In the genomic region with DNA sequence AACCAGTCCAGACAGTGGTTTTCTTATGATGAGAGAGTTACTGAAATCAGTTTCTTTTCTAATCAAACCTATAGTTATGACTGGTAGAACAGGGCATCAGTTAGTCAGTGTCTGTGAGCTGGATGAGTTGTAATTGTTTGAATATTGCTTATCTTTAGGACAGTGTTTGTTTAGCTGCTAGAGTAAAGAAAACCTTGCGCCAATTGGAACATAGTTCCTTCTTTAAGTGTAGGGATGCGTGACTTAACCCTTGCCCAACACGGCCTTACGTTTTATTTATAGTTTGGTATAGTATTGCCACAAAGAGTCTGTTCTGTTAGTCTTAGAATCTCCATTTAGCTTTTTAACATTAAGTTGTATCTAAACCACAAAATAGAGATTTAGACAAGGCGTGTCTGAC, we compare ENCODE assay signal across 28 cellular contexts.
DNase-seq lines count a peak whose midpoint lies in the region; ATAC-seq and TF ChIP-seq lines count a peak whose summit lies in the region.
"Had no signal": no experiment of that assay in that cellular context is flagged by ENCODE, and none has a peak within 500 bp of the region (broad histone marks: within the 10 kb centered on the region; RNA-seq: fewer than 3 reads in every experiment).

No MANE protein-coding gene starts in this region.

- in situ Hi-C loops in Panc1 (cut with HindIII; ENCODE audit: low pct_unique_long_range_greater_than_20kb, low sequenced_read_pairs): no loop called here

- no peaks in the 10 kb centered on the region for H3K27me3 ChIP-seq in Panc1 (ENCODE audit: control insufficient read depth, insufficient read depth, low read length)
- H3K27me3 ChIP-seq in hepatocyte: no peaks in the 10 kb centered on the region
- H3K27me3 ChIP-seq: ascending aorta, ovary had no signal

- H3K4me2 ChIP-seq in hepatocyte: peak overlapping the region; percentile 28

- H3K27ac ChIP-seq in Panc1 (ENCODE audit: low read length): no peak overlapping the region
- H3K27ac ChIP-seq in hepatocyte: no peak overlapping the region
- H3K27ac ChIP-seq: ascending aorta, C4-2B, left ventricle myocardium inferior, ovary had no signal

- H3K4me1 ChIP-seq in Panc1 (ENCODE audit: control insufficient read depth, insufficient read depth, low read length): peaks cover 2% of the 10 kb centered on the region; the same call in 1 of the 2 replicates
- no peaks in the 10 kb centered on the region for H3K4me1 ChIP-seq in hepatocyte (ENCODE audit: insufficient read depth)
- H3K4me1 ChIP-seq: ascending aorta, left ventricle myocardium inferior had no signal

- BruUV-seq in Panc1 (replicated peaks; lab: Mats Ljungman, UMichigan): no TSS peak

- H3K79me2 ChIP-seq in hepatocyte: no peaks in the 10 kb centered on the region

- DNase-seq in HT-29 (ENCODE audit: low spot score): peak; percentile 40
- DNase-seq in NCI-H146 treated with DMSO at 0.1 percent for 48 hours (lab: John Stamatoyannopoulos, UW; ENCODE audit: unreplicated experiment): peak; percentile 2
- DNase-seq in Panc1 (ENCODE audit: low read depth, low spot score): no peak
- peak; percentile 24 for DNase-seq in hepatocyte (ENCODE audit: low spot score)
- DNase-seq: activated CD4-positive, alpha-beta T cell treated with anti-CD3 and anti-CD28 coated beads, Interleukin-2, amount 50 U/mL, for 4 hours; activated CD4-positive, CD25-positive, alpha-beta regulatory T cell; activated CD8-positive, alpha-beta memory T cell treated with anti-CD3 and anti-CD28 coated beads, Interleukin-2, amount 10 ng/mL, durations not matched to agents 7 days and 5 days; activated gamma-delta T cell treated with Interleukin-2 at 50 U/mL for 16 hours; activated T-cell treated with anti-CD3 and anti-CD28 coated beads, Interleukin-2, amount 50 U/mL, for 4 hours; caudate nucleus; DMS79 treated with DMSO at 0.1 percent for 48 hours; foreskin fibroblast; GDM1; islet precursor cell; left ventricle myocardium inferior; mesenchymal stem cell; NCI-H187; NCI-H82; ovary; stimulated activated naive B cell treated with anti-CD40 and anti-IgM and Interleukin-4, amounts not matched to agents 10 μg/mL and 1 μg/mL and 100 μg/mL, for 72 hours had no signal

- intact Hi-C loops in Panc1 (cut with micrococcal nuclease; ENCODE audit: unreplicated experiment): no loop called here

- no peak overlapping the region for H2AFZ ChIP-seq in hepatocyte

- H3K36me3 ChIP-seq in Panc1 (ENCODE audit: control insufficient read depth, insufficient read depth, low read length): no peaks in the 10 kb centered on the region
- no peaks in the 10 kb centered on the region for H3K36me3 ChIP-seq in hepatocyte (replicated peaks; ENCODE audit: insufficient read depth, low read depth)
- H3K36me3 ChIP-seq: ascending aorta, left ventricle myocardium inferior, ovary had no signal

- POLR2A ChIA-PET in Panc1 (lab: Charles Lee): no interaction called here

- CTCF ChIA-PET in Panc1 (lab: Charles Lee): interaction anchor here (0.6 kb wide), 1 partner anchor 132 kb away, joined by 3 read pairs; no protein-coding TSS in a partner anchor

- H3K9me3 ChIP-seq in Panc1 (ENCODE audit: control insufficient read depth, insufficient read depth, low read depth, low read length): 0 out of 2 replicates have a peak, but pooled peaks cover 3% of the 10 kb centered on the region
- no peaks in the 10 kb centered on the region for H3K9me3 ChIP-seq in hepatocyte (ENCODE audit: low read depth)
- H3K9me3 ChIP-seq: ascending aorta, left ventricle myocardium inferior, ovary had no signal

- 74% methylated on average over 5 of the region's 5 CpGs for WGBS in hepatocyte (ENCODE audit: low lambda C conversion rate, missing lambda C conversion rate)

- no peak for TF ChIP-seq CTCF in Panc1 (IDR thresholded peaks at IDR 0.05)
- no peak for TF ChIP-seq CTCF in hepatocyte (IDR thresholded peaks at IDR 0.05; ENCODE audit: poor library complexity)

- no peaks in the 10 kb centered on the region for H3K9me2 ChIP-seq in hepatocyte (replicated peaks; ENCODE audit: insufficient read depth)

- no peaks in the 10 kb centered on the region for H4K20me1 ChIP-seq in hepatocyte (ENCODE audit: insufficient read depth, poor library complexity, severe bottlenecking)

- ATAC-seq in Panc1 (0 out of 2 replicates have a peak, but pooled peaks have one; percentile 38), HG02571 (IDR thresholded peaks at IDR 0.05; ENCODE audit: unreplicated experiment) (no peak), HG03342 (IDR thresholded peaks at IDR 0.05; ENCODE audit: unreplicated experiment) (no peak), HG02938 (IDR thresholded peaks at IDR 0.05; ENCODE audit: unreplicated experiment) (no peak)
- ATAC-seq: activated CD8-positive, alpha-beta memory T cell treated with anti-CD3 and anti-CD28 coated beads, Interleukin-2, amount 10 ng/mL, durations not matched to agents 7 days and 5 days; activated T-cell treated with anti-CD3 and anti-CD28 coated beads, Interleukin-2, amount 50 U/mL, for 4 hours; esophagus mucosa; HCT116; SK-N-SH treated with all-trans-retinoic acid at 6 μM for 48 hours; stimulated activated naive B cell treated with anti-CD40 and anti-IgM and Interleukin-4, amounts not matched to agents 10 μg/mL and 1 μg/mL and 100 μg/mL, for 72 hours had no signal

- no peak overlapping the region for H3K4me3 ChIP-seq in Panc1 (ENCODE audit: low read depth in 2 of 2, low read length in 2 of 2)
- H3K4me3 ChIP-seq in hepatocyte: no peak overlapping the region
- H3K4me3 ChIP-seq: ascending aorta, left ventricle myocardium inferior, ovary had no signal
